Comparison of ENCODE assay signal across 11 cellular contexts in genomic region chr14:101814869-101815268, GRCh38. TPM values are rescaled to one million over a fixed set of nuclear protein-coding genes. Genes with fewer than 3 reads are reported as not detected.
A peak's percentile ranks its signal among the peaks of the same experiment; 100 is the strongest.
DNase-seq lines count a peak whose midpoint lies in the region; ATAC-seq and TF ChIP-seq lines count a peak whose summit lies in the region.
"Had no signal": no experiment of that assay in that cellular context is flagged by ENCODE, and none has a peak within 500 bp of the region (broad histone marks: within the 10 kb centered on the region; RNA-seq: fewer than 3 reads in every experiment).

No MANE protein-coding gene starts in this region.

- H3K4me1 Mint-ChIP-seq in activated T-cell treated with anti-CD3 and anti-CD28 coated beads, Interleukin-2, amount 50 U/mL, for 4 hours (ENCODE audit: low read depth) = peaks cover 80% of the 10 kb centered on the region
- H3K4me1 Mint-ChIP-seq in activated T-cell treated with anti-CD3 and anti-CD28 coated beads, Interleukin-2, amount 50 U/mL, for 72 hours (ENCODE audit: low read depth) = peaks cover 86% of the 10 kb centered on the region

- H3K27ac ChIP-seq in right atrium auricular region = peak overlapping the region; percentile 33 to 36
- H3K27ac ChIP-seq in stomach smooth muscle (ENCODE audit: low read length) = peak overlapping the region; percentile 2
- no peak overlapping the region for H3K27ac ChIP-seq in brain microvascular endothelial cell
- no peak overlapping the region for H3K27ac ChIP-seq in mesendoderm (ENCODE audit: low read depth, low read length)

- H3K18ac ChIP-seq in mesendoderm (ENCODE audit: low read length) = no peak overlapping the region

- H3K9me3 ChIP-seq in right atrium auricular region (no peaks in the 10 kb centered on the region), stomach smooth muscle (ENCODE audit: control insufficient read depth in 2 of 2, low read length in 2 of 2) (no peaks in the 10 kb centered on the region)
- H3K9me3 ChIP-seq: neutrophil had no signal

- H2BK5ac ChIP-seq in mesendoderm (ENCODE audit: low read length) = no peak overlapping the region

- no peak overlapping the region for H2BK15ac ChIP-seq in mesendoderm (replicated peaks; ENCODE audit: low read depth)

- no peak overlapping the region for H2AK5ac ChIP-seq in mesendoderm (ENCODE audit: low read length)

- no peak overlapping the region for H4K5ac ChIP-seq in mesendoderm (ENCODE audit: low read length)

- TF ChIP-seq CTCF in right atrium auricular region (IDR thresholded peaks at IDR 0.05) = no peak
- no peak for TF ChIP-seq CTCF in brain microvascular endothelial cell (IDR thresholded peaks at IDR 0.05; ENCODE audit: low read depth, low read length, missing control alignments)

- WGBS in mesendoderm (ENCODE audit: extremely low coverage, insufficient coverage, low lambda C conversion rate) = no CpG with 5 or more reads among the region's 5 CpGs

- H3K4me3 Mint-ChIP-seq in activated T-cell treated with anti-CD3 and anti-CD28 coated beads, Interleukin-2, amount 50 U/mL, for 4 hours = peak overlapping the region; percentile 88
- peak overlapping the region; percentile 91 to 95 for H3K4me3 Mint-ChIP-seq in activated T-cell treated with anti-CD3 and anti-CD28 coated beads, Interleukin-2, amount 50 U/mL, for 72 hours

- H2BK120ac ChIP-seq in mesendoderm (ENCODE audit: low read depth, low read length) = no peak overlapping the region

- no peak overlapping the region for H3K23ac ChIP-seq in mesendoderm (ENCODE audit: low read length)

- H3K56ac ChIP-seq in mesendoderm (ENCODE audit: low read length) = no peak overlapping the region

- no peak overlapping the region for H3K4ac ChIP-seq in mesendoderm (ENCODE audit: low read depth, low read length)

- H3K4me1 ChIP-seq in right atrium auricular region (peaks cover 0 to 60% of the 10 kb centered on the region in 2 donors), stomach smooth muscle (ENCODE audit: control insufficient read depth, insufficient read depth, low read length) (peaks cover 28% of the 10 kb centered on the region), mesendoderm (ENCODE audit: control insufficient read depth, low read depth, low read length) (peaks cover 3% of the 10 kb centered on the region)

- H4K8ac ChIP-seq in mesendoderm (ENCODE audit: low read depth, low read length) = no peak overlapping the region

- H3K79me1 ChIP-seq in mesendoderm (ENCODE audit: low read length) = peaks cover 33% of the 10 kb centered on the region

- peak; percentile 11 to 13 for ATAC-seq in activated T-cell treated with anti-CD3 and anti-CD28 coated beads, Interleukin-2, amount 50 U/mL, for 4 hours
- peak; percentile 16 to 20 for ATAC-seq in activated T-cell treated with anti-CD3 and anti-CD28 coated beads, Interleukin-2, amount 50 U/mL, for 72 hours (replicated peaks in 1 of 2)
- ATAC-seq: SK-N-SH treated with all-trans-retinoic acid at 6 μM for 48 hours had no signal

- no peaks in the 10 kb centered on the region for H3K27me3 Mint-ChIP-seq in activated T-cell treated with anti-CD3 and anti-CD28 coated beads, Interleukin-2, amount 50 U/mL, for 4 hours (ENCODE audit: low read depth)
- no peaks in the 10 kb centered on the region for H3K27me3 Mint-ChIP-seq in activated T-cell treated with anti-CD3 and anti-CD28 coated beads, Interleukin-2, amount 50 U/mL, for 72 hours (ENCODE audit: low read depth)

- H3K4me2 ChIP-seq in mesendoderm (ENCODE audit: low read length) = no peak overlapping the region

- no peak for DNase-seq in activated T-cell treated with anti-CD3 and anti-CD28 coated beads, Interleukin-2, amount 50 U/mL, for 4 hours
- DNase-seq in activated T-cell treated with anti-CD3 and anti-CD28 coated beads, Interleukin-2, amount 50 U/mL, for 1 hour = no peak
- peak; percentile 34 to 42 for DNase-seq in activated T-cell treated with anti-CD3 and anti-CD28 coated beads, Interleukin-2, amount 50 U/mL, for 72 hours
- no peak for DNase-seq in right atrium auricular region (ENCODE audit: low spot score)
- no peak for DNase-seq in NCI-H2196 (lab: John Stamatoyannopoulos, UW; ENCODE audit: unreplicated experiment)
- DNase-seq in brain microvascular endothelial cell = no peak
- DNase-seq in mesendoderm = no peak
- DNase-seq: islet precursor cell had no signal

- in situ Hi-C loops in brain microvascular endothelial cell (cut with HindIII; ENCODE audit: low pct_ligation_motif_present, low sequenced_read_pairs) = no loop called here

- no peaks in the 10 kb centered on the region for H3K9me3 Mint-ChIP-seq in activated T-cell treated with anti-CD3 and anti-CD28 coated beads, Interleukin-2, amount 50 U/mL, for 4 hours
- no peaks in the 10 kb centered on the region for H3K9me3 Mint-ChIP-seq in activated T-cell treated with anti-CD3 and anti-CD28 coated beads, Interleukin-2, amount 50 U/mL, for 72 hours

- H3K27me3 ChIP-seq in right atrium auricular region (no peaks in the 10 kb centered on the region), stomach smooth muscle (ENCODE audit: control insufficient read depth in 1 of 2, insufficient read depth in 2 of 2, low read length in 2 of 2) (no peaks in the 10 kb centered on the region), brain microvascular endothelial cell (replicated peaks) (no peaks in the 10 kb centered on the region), mesendoderm (ENCODE audit: insufficient read depth, low read length, poor library complexity) (no peaks in the 10 kb centered on the region)
- H3K27me3 ChIP-seq: neutrophil had no signal

- H3K36me3 Mint-ChIP-seq in activated T-cell treated with anti-CD3 and anti-CD28 coated beads, Interleukin-2, amount 50 U/mL, for 4 hours (ENCODE audit: insufficient read depth) = peaks cover 22% of the 10 kb centered on the region
- peaks cover 22 to 32% of the 10 kb centered on the region in 2 donors for H3K36me3 Mint-ChIP-seq in activated T-cell treated with anti-CD3 and anti-CD28 coated beads, Interleukin-2, amount 50 U/mL, for 72 hours (ENCODE audit: insufficient read depth in 2 of 2)

- H3K36me3 ChIP-seq in right atrium auricular region = no peaks in the 10 kb centered on the region
- peaks cover 0 to 10% of the 10 kb centered on the region in 2 donors for H3K36me3 ChIP-seq in stomach smooth muscle (ENCODE audit: control insufficient read depth in 2 of 2, insufficient read depth in 2 of 2, low read length in 2 of 2)
- no peaks in the 10 kb centered on the region for H3K36me3 ChIP-seq in brain microvascular endothelial cell (replicated peaks)
- H3K36me3 ChIP-seq in mesendoderm (ENCODE audit: control insufficient read depth, insufficient read depth, low read length) = no peaks in the 10 kb centered on the region

- H3K4me3 ChIP-seq in right atrium auricular region (no peak overlapping the region), stomach smooth muscle (ENCODE audit: low read length in 2 of 2) (no peak overlapping the region), brain microvascular endothelial cell (ENCODE audit: low read depth, low read length) (no peak overlapping the region), mesendoderm (ENCODE audit: low read length) (no peak overlapping the region)

- peak overlapping the region; percentile 95 for H3K27ac Mint-ChIP-seq in activated T-cell treated with anti-CD3 and anti-CD28 coated beads, Interleukin-2, amount 50 U/mL, for 72 hours

- peaks cover 63% of the 10 kb centered on the region for H3K79me2 ChIP-seq in mesendoderm (ENCODE audit: control insufficient read depth, insufficient read depth, low read length)

- H3K9ac ChIP-seq in stomach smooth muscle (ENCODE audit: low read length in 2 of 2) (no peak overlapping the region), mesendoderm (ENCODE audit: low read length) (no peak overlapping the region)

RNA-seq across cellular contexts. Expression of gene PPP2R5C, which starts 53.4 kb away (rescaled TPM):
- total RNA-seq in activated T-cell treated with anti-CD3 and anti-CD28 coated beads, Interleukin-2, amount 50 U/mL, for 4 hours = 100 to 1,000 TPM; 160 to 180 (median 173) TPM
- 100 to 1,000 TPM; 317 to 370 TPM for total RNA-seq in activated T-cell treated with anti-CD3 and anti-CD28 coated beads, Interleukin-2, amount 50 U/mL, for 72 hours
- total RNA-seq in right atrium auricular region = 10 to 100 TPM; 82.2 to 82.9 TPM
- 159 TPM for polyA plus RNA-seq in mesendoderm (2013, experiment 1 of 2)
- 160 TPM for polyA plus RNA-seq in mesendoderm (2013, experiment 2 of 2)

Comparison
In these comparisons a context has a peak if more than half of its experiments do, and no peak if none do; other contexts are left out.
1. DNase-seq: peak in activated T-cell treated with anti-CD3 and anti-CD28 coated beads, Interleukin-2, amount 50 U/mL, for 72 hours (2 of 2); none in activated T-cell treated with anti-CD3 and anti-CD28 coated beads, Interleukin-2, amount 50 U/mL, for 4 hours (single experiment), activated T-cell treated with anti-CD3 and anti-CD28 coated beads, Interleukin-2, amount 50 U/mL, for 1 hour (single experiment), right atrium auricular region (single experiment), NCI-H2196 (single experiment), brain microvascular endothelial cell (single experiment) and mesendoderm (single experiment).
2. H3K27ac ChIP-seq: peak in right atrium auricular region (2 of 2) and stomach smooth muscle (single experiment); none in brain microvascular endothelial cell (single experiment) and mesendoderm (single experiment).